ENCODE assay signal across 23 cellular contexts in genomic region chr10:116164291-116164690, GRCh38.
DNase-seq lines count a peak whose midpoint lies in the region; TF ChIP-seq lines count a peak whose summit lies in the region.
"Had no signal": no experiment of that assay in that cellular context is flagged by ENCODE, and none has a peak within 500 bp of the region (broad histone marks: within the 10 kb centered on the region; RNA-seq: fewer than 3 reads in every experiment).

No MANE protein-coding gene starts in this region.

- H3K9me3 Mint-ChIP-seq in endodermal cell = peaks cover 12% of the 10 kb centered on the region

- no peak overlapping the region for H3K4ac ChIP-seq in mesendoderm (ENCODE audit: low read depth, low read length)

- no peak overlapping the region for H3K4me2 ChIP-seq in mesendoderm (ENCODE audit: low read length)
- H3K4me2 ChIP-seq: PC-9 had no signal

- H3K79me1 ChIP-seq in mesendoderm (ENCODE audit: low read length) = no peaks in the 10 kb centered on the region

- no peak overlapping the region for H2BK15ac ChIP-seq in mesendoderm (replicated peaks; ENCODE audit: low read depth)

- H3K4me1 ChIP-seq in endodermal cell (ENCODE audit: control insufficient read depth, insufficient read depth, low read length) (no peaks in the 10 kb centered on the region), mesendoderm (ENCODE audit: control insufficient read depth, low read depth, low read length) (no peaks in the 10 kb centered on the region)

- no peaks in the 10 kb centered on the region for H3K79me2 ChIP-seq in mesendoderm (ENCODE audit: control insufficient read depth, insufficient read depth, low read length)

- H2AK5ac ChIP-seq in mesendoderm (ENCODE audit: low read length) = no peak overlapping the region

- H3K27ac Mint-ChIP-seq in endodermal cell = no peak overlapping the region
- H3K27ac Mint-ChIP-seq: CD4-positive, alpha-beta memory T cell had no signal

- no peaks in the 10 kb centered on the region for H3K27me3 Mint-ChIP-seq in endodermal cell (ENCODE audit: insufficient read depth)
- H3K27me3 Mint-ChIP-seq: CD4-positive, alpha-beta memory T cell had no signal

- H3K36me3 Mint-ChIP-seq in endodermal cell (ENCODE audit: low read depth) = peaks cover 3% of the 10 kb centered on the region
- H3K36me3 Mint-ChIP-seq: CD4-positive, alpha-beta memory T cell had no signal

- no peak overlapping the region for H2BK5ac ChIP-seq in mesendoderm (ENCODE audit: low read length)

- no peak for TF ChIP-seq CTCF in endodermal cell (conservative IDR thresholded peaks at IDR 0.05)

- no peak overlapping the region for H2BK120ac ChIP-seq in mesendoderm (ENCODE audit: low read depth, low read length)

- no peaks in the 10 kb centered on the region for H3K27me3 ChIP-seq in endodermal cell (ENCODE audit: control insufficient read depth, insufficient read depth, low read length, poor library complexity, severe bottlenecking)
- H3K27me3 ChIP-seq in mesendoderm (ENCODE audit: insufficient read depth, low read length, poor library complexity) = no peaks in the 10 kb centered on the region

- no peak overlapping the region for H3K18ac ChIP-seq in mesendoderm (ENCODE audit: low read length)

- DNase-seq in NCI-H69 (lab: John Stamatoyannopoulos, UW) (peak; percentile 17), endodermal cell (peak; percentile 12), inferior parietal cortex (ENCODE audit: extremely low spot score) (peak; percentile 36), putamen (ENCODE audit: low spot score) (peak; percentile 28), mesendoderm (no peak), HPDE6-E6E7 (ENCODE audit: extremely low spot score) (no peak), NCI-H146 (lab: John Stamatoyannopoulos, UW) (no peak)
- DNase-seq: AML-193; CD4-positive, alpha-beta memory T cell; COR-L47; DMS53; HCEC 1CT; NCI-H1092 treated with DMSO at 0.1 percent for 48 hours; NCI-H1436; NCI-H187 treated with DMSO at 0.1 percent for 48 hours; NCI-H2171 treated with DMSO at 0.1 percent for 48 hours; NCI-H345; NCI-H510A treated with DMSO at 0.1 percent for 48 hours; NCI-H748 treated with DMSO at 0.1 percent for 48 hours; NK-92 treated with Interleukin-12 subunit alpha and Interleukin-12 subunit beta, amount 100 ng/mL, for 24 hours; PC-9; Right ventricle myocardium superior; RPMI8226 had no signal

- H3K4me1 Mint-ChIP-seq in endodermal cell = no peaks in the 10 kb centered on the region
- H3K4me1 Mint-ChIP-seq: CD4-positive, alpha-beta memory T cell had no signal

- peaks cover 3% of the 10 kb centered on the region for H3K9me3 ChIP-seq in endodermal cell (ENCODE audit: control insufficient read depth, low read length)

- no peak overlapping the region for H3K4me3 Mint-ChIP-seq in endodermal cell
- H3K4me3 Mint-ChIP-seq: CD4-positive, alpha-beta memory T cell had no signal

- H3K23ac ChIP-seq in mesendoderm (ENCODE audit: low read length) = no peak overlapping the region

- peak overlapping the region; percentile 49 for H3K27ac ChIP-seq in endodermal cell (ENCODE audit: low read depth, low read length)
- no peak overlapping the region for H3K27ac ChIP-seq in mesendoderm (ENCODE audit: low read depth, low read length)
- H3K27ac ChIP-seq: PC-9 had no signal

- H3K4me3 ChIP-seq in endodermal cell (ENCODE audit: low read length) (no peak overlapping the region), mesendoderm (ENCODE audit: low read length) (no peak overlapping the region)
- H3K4me3 ChIP-seq: PC-9 had no signal

- H3K36me3 ChIP-seq in endodermal cell (ENCODE audit: control insufficient read depth, insufficient read depth, low read length) (no peaks in the 10 kb centered on the region), mesendoderm (ENCODE audit: control insufficient read depth, insufficient read depth, low read length) (no peaks in the 10 kb centered on the region)

- WGBS in endodermal cell (ENCODE audit: insufficient coverage in 1 of 2, insufficient read length in 1 of 2), 2 experiments = 70 to 72% methylated on average over 3 to 5 of the region's 5 CpGs
- WGBS in mesendoderm (ENCODE audit: extremely low coverage, insufficient coverage, low lambda C conversion rate) = no CpG with 5 or more reads among the region's 5 CpGs

- H3K9ac ChIP-seq in endodermal cell (ENCODE audit: extremely low read depth, low read length, poor library complexity, severe bottlenecking) = no peak overlapping the region
- no peak overlapping the region for H3K9ac ChIP-seq in mesendoderm (ENCODE audit: low read length)

- no peak overlapping the region for H3K56ac ChIP-seq in mesendoderm (ENCODE audit: low read length)

- no peak overlapping the region for H4K8ac ChIP-seq in mesendoderm (ENCODE audit: low read depth, low read length)

- no peak overlapping the region for H4K5ac ChIP-seq in mesendoderm (ENCODE audit: low read length)

Comparison
In these comparisons a context has a peak if more than half of its experiments do, and no peak if none do; other contexts are left out.
1. DNase-seq: peak in NCI-H69 (single experiment), endodermal cell (single experiment), inferior parietal cortex (single experiment) and putamen (single experiment); none in mesendoderm (single experiment), HPDE6-E6E7 (single experiment) and NCI-H146 (single experiment).